38 cellular contexts compared by ENCODE assay signal in the genomic region with DNA sequence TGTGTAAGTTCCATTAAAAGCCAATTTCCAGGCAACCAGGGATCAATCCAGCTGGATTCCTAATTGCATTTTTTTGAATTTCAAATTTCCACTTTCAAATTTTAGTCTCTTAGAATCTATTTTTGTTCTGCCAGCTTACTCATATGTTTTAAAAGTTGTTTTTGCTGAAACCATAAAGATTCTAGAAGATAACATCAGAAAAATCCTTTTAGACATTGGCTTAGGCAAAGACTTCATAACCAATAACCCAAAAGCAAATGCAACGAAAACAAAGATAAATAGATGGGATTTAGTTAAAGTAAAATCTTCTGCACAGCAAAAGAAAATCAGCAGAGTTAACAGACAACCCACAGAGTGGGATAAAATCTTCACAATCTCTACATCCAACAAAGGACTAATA.
"Had no signal": no experiment of that assay in that cellular context is flagged by ENCODE, and none has a peak within 500 bp of the region (broad histone marks: within the 10 kb centered on the region; RNA-seq: fewer than 3 reads in every experiment).

No MANE protein-coding gene starts in this region.

- H3K27me3 Mint-ChIP-seq: activated naive CD4-positive, alpha-beta T cell treated with anti-CD3 and anti-CD28 coated beads, Interleukin-2, amount 50 U/mL, for 24 hours; activated naive CD8-positive, alpha-beta T cell; activated naive CD8-positive, alpha-beta T cell treated with anti-CD3 and anti-CD28 coated beads for 36 hours; activated naive CD8-positive, alpha-beta T cell treated with anti-CD3 and anti-CD28 coated beads, Interleukin-2, amount 10 ng/mL, durations not matched to agents 7 days and 5 days; activated naive CD8-positive, alpha-beta T cell treated with anti-CD3 and anti-CD28 coated beads, Interleukin-2, amount 50 U/mL, for 24 hours; activated T-helper 17 cell treated with anti-CD3 and anti-CD28 coated beads, Interleukin-2, amount 50 U/mL, for 72 hours; brain; central memory CD8-positive, alpha-beta T cell had no signal

- H3K27ac Mint-ChIP-seq: activated naive CD4-positive, alpha-beta T cell treated with anti-CD3 and anti-CD28 coated beads for 36 hours; activated naive CD4-positive, alpha-beta T cell treated with anti-CD3 and anti-CD28 coated beads, Interleukin-2, amount 10 ng/mL, durations not matched to agents 7 days and 5 days; activated naive CD4-positive, alpha-beta T cell treated with anti-CD3 and anti-CD28 coated beads, Interleukin-2, amount 50 U/mL, for 24 hours; activated naive CD4-positive, alpha-beta T cell treated with anti-CD3 and anti-CD28 coated beads, Interleukin-2, amount 50 U/mL, for 72 hours; activated naive CD8-positive, alpha-beta T cell; activated naive CD8-positive, alpha-beta T cell treated with anti-CD3 and anti-CD28 coated beads for 36 hours; activated naive CD8-positive, alpha-beta T cell treated with anti-CD3 and anti-CD28 coated beads, Interleukin-2, amount 10 ng/mL, durations not matched to agents 7 days and 5 days; activated naive CD8-positive, alpha-beta T cell treated with anti-CD3 and anti-CD28 coated beads, Interleukin-2, amount 50 U/mL, for 24 hours; activated T-cell treated with anti-CD3 and anti-CD28 coated beads, Interleukin-2, amount 50 U/mL, for 24 hours; activated T-cell treated with anti-CD3 and anti-CD28 coated beads, Interleukin-2, amount 50 U/mL, for 72 hours; activated T-helper 1 cell treated with anti-CD3 and anti-CD28 coated beads, Interleukin-12 subunit alpha, Interleukin-12 subunit beta, Interleukin-2, Interleukin-4 antibody, amounts not matched to agents 30 ng/mL and 10 ng/mL and 1 ng/mL, durations not matched to agents 14 hours and 24 hours and 36 hours; activated T-helper 17 cell treated with anti-CD3 and anti-CD28 coated beads, Interleukin-2, amount 50 U/mL, for 72 hours; activated T-helper 2 cell treated with anti-CD3 and anti-CD28 coated beads, Interferon-gamma antibody, Interleukin-2, Interleukin-4, amounts not matched to agents 10 μg/mL and 5 μg/mL and 100 μg/mL, durations not matched to agents 14 hours and 24 hours and 36 hours; brain had no signal

- H3K9me3 ChIP-seq: adrenal gland, ascending aorta, body of pancreas, breast epithelium had no signal

- H3K4me1 Mint-ChIP-seq: brain; central memory CD8-positive, alpha-beta T cell had no signal

- H3K27ac ChIP-seq: adrenal gland, brain microvascular endothelial cell, breast epithelium, cardiac muscle cell had no signal

- H3K4me1 ChIP-seq: breast epithelium had no signal

- H3K9me3 Mint-ChIP-seq: activated naive CD4-positive, alpha-beta T cell treated with anti-CD3 and anti-CD28 coated beads for 36 hours; activated naive CD4-positive, alpha-beta T cell treated with anti-CD3 and anti-CD28 coated beads, Interleukin-2, amount 10 ng/mL, durations not matched to agents 7 days and 5 days; activated naive CD4-positive, alpha-beta T cell treated with anti-CD3 and anti-CD28 coated beads, Interleukin-2, amount 50 U/mL, for 24 hours; activated naive CD4-positive, alpha-beta T cell treated with anti-CD3 and anti-CD28 coated beads, Interleukin-2, amount 50 U/mL, for 72 hours; activated naive CD8-positive, alpha-beta T cell treated with anti-CD3 and anti-CD28 coated beads, Interleukin-2, amount 50 U/mL, for 24 hours; activated T-cell treated with anti-CD3 and anti-CD28 coated beads, Interleukin-2, amount 50 U/mL, for 24 hours; activated T-cell treated with anti-CD3 and anti-CD28 coated beads, Interleukin-2, amount 50 U/mL, for 4 hours; activated T-cell treated with anti-CD3 and anti-CD28 coated beads, Interleukin-2, amount 50 U/mL, for 72 hours; activated T-helper 17 cell treated with anti-CD3 and anti-CD28 coated beads, Interleukin-2, amount 50 U/mL, for 72 hours; activated T-helper 2 cell treated with anti-CD3 and anti-CD28 coated beads, Interferon-gamma antibody, Interleukin-2, Interleukin-4, amounts not matched to agents 10 μg/mL and 5 μg/mL and 100 μg/mL, durations not matched to agents 14 hours and 24 hours and 36 hours; central memory CD8-positive, alpha-beta T cell had no signal

- H3K4me3 ChIP-seq: adrenal gland, ascending aorta, body of pancreas, breast epithelium, cardiac muscle cell had no signal

- ATAC-seq: activated naive CD4-positive, alpha-beta T cell treated with anti-CD3 and anti-CD28 coated beads, Interleukin-2, amount 50 U/mL, for 72 hours; activated naive CD8-positive, alpha-beta T cell treated with anti-CD3 and anti-CD28 coated beads, Interleukin-2, amount 50 U/mL, for 24 hours; activated T-cell treated with anti-CD3 and anti-CD28 coated beads, Interleukin-2, amount 50 U/mL, for 4 hours; activated T-cell treated with anti-CD3 and anti-CD28 coated beads, Interleukin-2, amount 50 U/mL, for 72 hours; activated T-helper 17 cell treated with anti-CD3 and anti-CD28 coated beads, Interleukin-2, amount 50 U/mL, for 72 hours; body of pancreas had no signal

- H3K36me3 ChIP-seq: adrenal gland, ascending aorta, brain microvascular endothelial cell, breast epithelium, cardiac muscle cell had no signal

- H3K27me3 ChIP-seq: adrenal gland, ascending aorta, body of pancreas, brain microvascular endothelial cell, breast epithelium, cardiac muscle cell had no signal

- H3K36me3 Mint-ChIP-seq: activated naive CD4-positive, alpha-beta T cell treated with anti-CD3 and anti-CD28 coated beads, Interleukin-2, amount 10 ng/mL, durations not matched to agents 7 days and 5 days; activated naive CD4-positive, alpha-beta T cell treated with anti-CD3 and anti-CD28 coated beads, Interleukin-2, amount 50 U/mL, for 24 hours; activated naive CD4-positive, alpha-beta T cell treated with anti-CD3 and anti-CD28 coated beads, Interleukin-2, amount 50 U/mL, for 72 hours; brain had no signal

- H3K4me3 Mint-ChIP-seq: activated naive CD4-positive, alpha-beta T cell treated with anti-CD3 and anti-CD28 coated beads for 36 hours; activated naive CD4-positive, alpha-beta T cell treated with anti-CD3 and anti-CD28 coated beads, Interleukin-2, amount 10 ng/mL, durations not matched to agents 7 days and 5 days; activated naive CD4-positive, alpha-beta T cell treated with anti-CD3 and anti-CD28 coated beads, Interleukin-2, amount 50 U/mL, for 24 hours; activated naive CD8-positive, alpha-beta T cell; activated naive CD8-positive, alpha-beta T cell treated with anti-CD3 and anti-CD28 coated beads for 36 hours; activated naive CD8-positive, alpha-beta T cell treated with anti-CD3 and anti-CD28 coated beads, Interleukin-2, amount 10 ng/mL, durations not matched to agents 7 days and 5 days; activated naive CD8-positive, alpha-beta T cell treated with anti-CD3 and anti-CD28 coated beads, Interleukin-2, amount 50 U/mL, for 24 hours; activated T-cell treated with anti-CD3 and anti-CD28 coated beads, Interleukin-2, amount 50 U/mL, for 24 hours; activated T-cell treated with anti-CD3 and anti-CD28 coated beads, Interleukin-2, amount 50 U/mL, for 4 hours; activated T-cell treated with anti-CD3 and anti-CD28 coated beads, Interleukin-2, amount 50 U/mL, for 72 hours; activated T-helper 1 cell treated with anti-CD3 and anti-CD28 coated beads, Interleukin-12 subunit alpha, Interleukin-12 subunit beta, Interleukin-2, Interleukin-4 antibody, amounts not matched to agents 30 ng/mL and 10 ng/mL and 1 ng/mL, durations not matched to agents 14 hours and 24 hours and 36 hours; activated T-helper 17 cell treated with anti-CD3 and anti-CD28 coated beads, Interleukin-2, amount 50 U/mL, for 72 hours; brain; central memory CD8-positive, alpha-beta T cell had no signal

- DNase-seq: activated effector memory CD4-positive, alpha-beta T cell treated with anti-CD3 and anti-CD28 coated beads, Interleukin-2, amount 50 U/mL, for 16 hours; activated effector memory CD4-positive, alpha-beta T cell treated with Interleukin-2 at 50 U/mL for 16 hours; activated gamma-delta T cell; activated gamma-delta T cell treated with Interleukin-2 at 50 U/mL for 16 hours; activated naive CD4-positive, alpha-beta T cell; activated naive CD4-positive, alpha-beta T cell treated with anti-CD3 and anti-CD28 coated beads for 36 hours; activated naive CD4-positive, alpha-beta T cell treated with anti-CD3 and anti-CD28 coated beads, Interleukin-2, amount 10 ng/mL, durations not matched to agents 7 days and 5 days; activated naive CD4-positive, alpha-beta T cell treated with anti-CD3 and anti-CD28 coated beads, Interleukin-2, amount 50 U/mL, for 16 hours; activated naive CD4-positive, alpha-beta T cell treated with Interleukin-2 at 50 U/mL for 16 hours; activated naive CD8-positive, alpha-beta T cell treated with anti-CD3 and anti-CD28 coated beads for 36 hours; activated naive CD8-positive, alpha-beta T cell treated with anti-CD3 and anti-CD28 coated beads, Interleukin-2, amount 10 ng/mL, durations not matched to agents 7 days and 5 days; activated naive CD8-positive, alpha-beta T cell treated with anti-CD3 and anti-CD28 coated beads, Interleukin-2, amount 50 U/mL, for 24 hours; activated T-cell treated with anti-CD3 and anti-CD28 coated beads, Interleukin-2, amount 50 U/mL, for 1 hour; activated T-cell treated with anti-CD3 and anti-CD28 coated beads, Interleukin-2, amount 50 U/mL, for 24 hours; activated T-cell treated with anti-CD3 and anti-CD28 coated beads, Interleukin-2, amount 50 U/mL, for 4 hours; activated T-cell treated with anti-CD3 and anti-CD28 coated beads, Interleukin-2, amount 50 U/mL, for 48 hours; activated T-cell treated with anti-CD3 and anti-CD28 coated beads, Interleukin-2, amount 50 U/mL, for 72 hours; adrenal gland; amniotic stem cell; amygdala; anterior cingulate cortex; aorta; brain microvascular endothelial cell; caudate nucleus; central memory CD4-positive, alpha-beta T cell; cerebellar nuclear complex had no signal
